Comparison of ENCODE assay signal across 16 cellular contexts in the genomic region with DNA sequence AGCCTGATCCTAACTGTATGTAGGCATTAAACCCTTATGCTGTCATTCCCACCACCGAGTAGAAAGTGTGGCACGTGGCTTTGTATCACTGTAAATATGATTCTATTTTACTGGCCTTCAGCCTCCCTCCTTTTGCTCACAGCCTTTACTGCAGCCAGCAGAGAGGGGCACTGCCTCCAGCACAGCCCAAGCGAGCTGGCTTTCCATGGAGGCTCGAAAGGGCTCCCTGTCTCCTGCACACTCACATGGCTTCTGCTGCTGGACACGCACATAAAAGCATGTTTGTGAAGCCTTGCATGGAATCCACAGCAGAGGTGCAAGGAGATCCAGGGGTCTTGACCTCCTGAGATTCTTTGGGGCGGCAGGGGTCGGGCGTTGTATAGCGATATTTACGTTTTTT.
"Had no signal": no experiment of that assay in that cellular context is flagged by ENCODE, and none has a peak within 500 bp of the region (broad histone marks: within the 10 kb centered on the region; RNA-seq: fewer than 3 reads in every experiment).

No MANE protein-coding gene starts in this region.

- H3K27ac Mint-ChIP-seq: nephron progenitor cell had no signal

- H3K27me3 Mint-ChIP-seq: naive thymus-derived CD4-positive, alpha-beta T cell had no signal

- ATAC-seq: esophagus mucosa; gastrocnemius medialis; naive thymus-derived CD4-positive, alpha-beta T cell had no signal

- DNase-seq: colonic mucosa; effector CD4-positive, alpha-beta T cell; gastrocnemius medialis; heart right ventricle; kidney glomerular epithelial cell; naive thymus-derived CD4-positive, alpha-beta T cell; nephron progenitor cell; ovary; small intestine; stimulated activated CD4-positive, alpha-beta T cell treated with anti-CD3 and anti-CD28 coated beads, Interleukin-12 subunit alpha, Interleukin-12 subunit beta, amount 100 ng/mL, for 4 hours; stimulated activated naive CD4-positive, alpha-beta T cell treated with Interleukin-2 at 50 U/mL for 16 hours; tibial artery; upper lobe of left lung; uterus had no signal

- H3K27ac ChIP-seq: colonic mucosa, gastrocnemius medialis, heart right ventricle, ovary, suprapubic skin, tibial artery, upper lobe of left lung, uterus had no signal

- H3K36me3 ChIP-seq: colonic mucosa, gastrocnemius medialis, heart right ventricle, ovary, suprapubic skin, tibial artery, upper lobe of left lung, uterus had no signal

- H3K27me3 ChIP-seq: colonic mucosa, ovary, suprapubic skin, upper lobe of left lung, uterus had no signal

- H3K4me3 Mint-ChIP-seq: nephron progenitor cell had no signal

- H3K9me3 ChIP-seq: colonic mucosa, gastrocnemius medialis, heart right ventricle, ovary, suprapubic skin, tibial artery, upper lobe of left lung, uterus had no signal

- H3K4me3 ChIP-seq: colonic mucosa, gastrocnemius medialis, ovary, suprapubic skin, tibial artery, upper lobe of left lung, uterus had no signal

- H3K4me1 ChIP-seq: colonic mucosa, gastrocnemius medialis, suprapubic skin, upper lobe of left lung, uterus had no signal
